Comparison of ENCODE assay signal across 1 cellular context in the genomic region with DNA sequence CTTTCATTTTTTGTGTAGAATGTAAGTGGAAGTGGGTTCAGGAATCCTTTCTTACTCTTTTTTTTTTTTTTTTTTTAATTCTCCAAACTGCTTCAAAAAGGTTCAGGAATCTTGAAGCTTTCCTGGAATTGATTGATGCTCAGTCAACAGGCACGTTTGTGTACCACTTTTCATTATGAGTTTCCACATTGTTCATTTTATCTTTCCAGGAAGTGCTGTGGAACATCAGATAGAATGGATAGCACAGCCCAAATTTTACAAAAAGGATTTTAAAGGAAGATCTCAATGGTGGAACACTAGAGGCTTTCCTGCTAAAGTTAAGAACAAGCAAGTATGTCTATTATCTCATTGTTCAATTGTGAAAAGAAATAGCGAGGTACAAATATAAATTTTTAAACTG.
TF ChIP-seq lines count a peak whose summit lies in the region.

No MANE protein-coding gene starts in this region.

TF ChIP-seq in WTC11, 78 proteins besides CTCF, POLR2A, EP300 and RAD21 (continued from another document):
- TF ChIP-seq, protein P1, sequence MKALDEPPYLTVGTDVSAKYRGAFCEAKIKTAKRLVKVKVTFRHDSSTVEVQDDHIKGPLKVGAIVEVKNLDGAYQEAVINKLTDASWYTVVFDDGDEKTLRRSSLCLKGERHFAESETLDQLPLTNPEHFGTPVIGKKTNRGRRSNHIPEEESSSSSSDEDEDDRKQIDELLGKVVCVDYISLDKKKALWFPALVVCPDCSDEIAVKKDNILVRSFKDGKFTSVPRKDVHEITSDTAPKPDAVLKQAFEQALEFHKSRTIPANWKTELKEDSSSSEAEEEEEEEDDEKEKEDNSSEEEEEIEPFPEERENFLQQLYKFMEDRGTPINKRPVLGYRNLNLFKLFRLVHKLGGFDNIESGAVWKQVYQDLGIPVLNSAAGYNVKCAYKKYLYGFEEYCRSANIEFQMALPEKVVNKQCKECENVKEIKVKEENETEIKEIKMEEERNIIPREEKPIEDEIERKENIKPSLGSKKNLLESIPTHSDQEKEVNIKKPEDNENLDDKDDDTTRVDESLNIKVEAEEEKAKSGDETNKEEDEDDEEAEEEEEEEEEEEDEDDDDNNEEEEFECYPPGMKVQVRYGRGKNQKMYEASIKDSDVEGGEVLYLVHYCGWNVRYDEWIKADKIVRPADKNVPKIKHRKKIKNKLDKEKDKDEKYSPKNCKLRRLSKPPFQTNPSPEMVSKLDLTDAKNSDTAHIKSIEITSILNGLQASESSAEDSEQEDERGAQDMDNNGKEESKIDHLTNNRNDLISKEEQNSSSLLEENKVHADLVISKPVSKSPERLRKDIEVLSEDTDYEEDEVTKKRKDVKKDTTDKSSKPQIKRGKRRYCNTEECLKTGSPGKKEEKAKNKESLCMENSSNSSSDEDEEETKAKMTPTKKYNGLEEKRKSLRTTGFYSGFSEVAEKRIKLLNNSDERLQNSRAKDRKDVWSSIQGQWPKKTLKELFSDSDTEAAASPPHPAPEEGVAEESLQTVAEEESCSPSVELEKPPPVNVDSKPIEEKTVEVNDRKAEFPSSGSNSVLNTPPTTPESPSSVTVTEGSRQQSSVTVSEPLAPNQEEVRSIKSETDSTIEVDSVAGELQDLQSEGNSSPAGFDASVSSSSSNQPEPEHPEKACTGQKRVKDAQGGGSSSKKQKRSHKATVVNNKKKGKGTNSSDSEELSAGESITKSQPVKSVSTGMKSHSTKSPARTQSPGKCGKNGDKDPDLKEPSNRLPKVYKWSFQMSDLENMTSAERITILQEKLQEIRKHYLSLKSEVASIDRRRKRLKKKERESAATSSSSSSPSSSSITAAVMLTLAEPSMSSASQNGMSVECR (CRISPR knock-in tag; IDR thresholded peaks at IDR 0.05; ENCODE audit: borderline replicate concordance): no peak
- TF ChIP-seq, protein P2, sequence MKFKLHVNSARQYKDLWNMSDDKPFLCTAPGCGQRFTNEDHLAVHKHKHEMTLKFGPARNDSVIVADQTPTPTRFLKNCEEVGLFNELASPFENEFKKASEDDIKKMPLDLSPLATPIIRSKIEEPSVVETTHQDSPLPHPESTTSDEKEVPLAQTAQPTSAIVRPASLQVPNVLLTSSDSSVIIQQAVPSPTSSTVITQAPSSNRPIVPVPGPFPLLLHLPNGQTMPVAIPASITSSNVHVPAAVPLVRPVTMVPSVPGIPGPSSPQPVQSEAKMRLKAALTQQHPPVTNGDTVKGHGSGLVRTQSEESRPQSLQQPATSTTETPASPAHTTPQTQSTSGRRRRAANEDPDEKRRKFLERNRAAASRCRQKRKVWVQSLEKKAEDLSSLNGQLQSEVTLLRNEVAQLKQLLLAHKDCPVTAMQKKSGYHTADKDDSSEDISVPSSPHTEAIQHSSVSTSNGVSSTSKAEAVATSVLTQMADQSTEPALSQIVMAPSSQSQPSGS (CRISPR knock-in tag; IDR thresholded peaks at IDR 0.05; ENCODE audit: borderline replicate concordance, low read depth): no peak
- TF ChIP-seq OVOL2 (CRISPR knock-in tag; IDR thresholded peaks at IDR 0.05; ENCODE audit: borderline replicate concordance): no peak
- TF ChIP-seq, protein P3, sequence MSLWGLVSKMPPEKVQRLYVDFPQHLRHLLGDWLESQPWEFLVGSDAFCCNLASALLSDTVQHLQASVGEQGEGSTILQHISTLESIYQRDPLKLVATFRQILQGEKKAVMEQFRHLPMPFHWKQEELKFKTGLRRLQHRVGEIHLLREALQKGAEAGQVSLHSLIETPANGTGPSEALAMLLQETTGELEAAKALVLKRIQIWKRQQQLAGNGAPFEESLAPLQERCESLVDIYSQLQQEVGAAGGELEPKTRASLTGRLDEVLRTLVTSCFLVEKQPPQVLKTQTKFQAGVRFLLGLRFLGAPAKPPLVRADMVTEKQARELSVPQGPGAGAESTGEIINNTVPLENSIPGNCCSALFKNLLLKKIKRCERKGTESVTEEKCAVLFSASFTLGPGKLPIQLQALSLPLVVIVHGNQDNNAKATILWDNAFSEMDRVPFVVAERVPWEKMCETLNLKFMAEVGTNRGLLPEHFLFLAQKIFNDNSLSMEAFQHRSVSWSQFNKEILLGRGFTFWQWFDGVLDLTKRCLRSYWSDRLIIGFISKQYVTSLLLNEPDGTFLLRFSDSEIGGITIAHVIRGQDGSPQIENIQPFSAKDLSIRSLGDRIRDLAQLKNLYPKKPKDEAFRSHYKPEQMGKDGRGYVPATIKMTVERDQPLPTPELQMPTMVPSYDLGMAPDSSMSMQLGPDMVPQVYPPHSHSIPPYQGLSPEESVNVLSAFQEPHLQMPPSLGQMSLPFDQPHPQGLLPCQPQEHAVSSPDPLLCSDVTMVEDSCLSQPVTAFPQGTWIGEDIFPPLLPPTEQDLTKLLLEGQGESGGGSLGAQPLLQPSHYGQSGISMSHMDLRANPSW (CRISPR knock-in tag; conservative IDR thresholded peaks at IDR 0.05; ENCODE audit: low read depth): no peak
- TF ChIP-seq, protein P4, sequence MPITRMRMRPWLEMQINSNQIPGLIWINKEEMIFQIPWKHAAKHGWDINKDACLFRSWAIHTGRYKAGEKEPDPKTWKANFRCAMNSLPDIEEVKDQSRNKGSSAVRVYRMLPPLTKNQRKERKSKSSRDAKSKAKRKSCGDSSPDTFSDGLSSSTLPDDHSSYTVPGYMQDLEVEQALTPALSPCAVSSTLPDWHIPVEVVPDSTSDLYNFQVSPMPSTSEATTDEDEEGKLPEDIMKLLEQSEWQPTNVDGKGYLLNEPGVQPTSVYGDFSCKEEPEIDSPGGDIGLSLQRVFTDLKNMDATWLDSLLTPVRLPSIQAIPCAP (CRISPR knock-in tag; IDR thresholded peaks at IDR 0.05): no peak
- TF ChIP-seq JUN (CRISPR knock-in tag; IDR thresholded peaks at IDR 0.05): no peak
